Comparison of ENCODE assay signal across 22 cellular contexts in genomic region chr10:43117777-43118583, GRCh38.
"Had no signal": no experiment of that assay in that cellular context is flagged by ENCODE, and none has a peak within 500 bp of the region (broad histone marks: within the 10 kb centered on the region; RNA-seq: fewer than 3 reads in every experiment).

No MANE protein-coding gene starts in this region.

- FAIRE-seq: endometrium, frontal cortex, keratinocyte had no signal

- H3K27me3 ChIP-seq: brain microvascular endothelial cell, left lung, neutrophil, thyroid gland, uterus had no signal

- DNase-seq: activated CD4-positive, alpha-beta T cell treated with anti-CD3 and anti-CD28 coated beads for 4 hours; activated CD8-positive, alpha-beta memory T cell treated with anti-CD3 and anti-CD28 coated beads, Interleukin-2, amount 50 U/mL, for 48 hours; activated CD8-positive, alpha-beta T cell treated with anti-CD3 and anti-CD28 coated beads, Interleukin-2, amount 10 ng/mL, durations not matched to agents 7 days and 5 days; activated naive CD4-positive, alpha-beta T cell; brain microvascular endothelial cell; mammary epithelial cell; naive B cell; stimulated activated CD4-positive, alpha-beta T cell treated with anti-CD3 and anti-CD28 coated beads, Interleukin-12 subunit alpha, Interleukin-12 subunit beta, amount 100 ng/mL, for 4 hours; stimulated activated CD4-positive, alpha-beta T cell treated with anti-CD3 and anti-CD28 coated beads, Interleukin-1b, Interleukin-23, amount 100 ng/mL, for 48 hours; stimulated activated CD8-positive, alpha-beta memory T cell treated with anti-CD3 and anti-CD28 coated beads, Interleukin-4, amount 100 ng/mL, for 48 hours; stimulated activated naive CD4-positive, alpha-beta T cell treated with Interleukin-2 at 50 U/mL for 16 hours; SW 1271; thyroid gland; uterus had no signal

- H3K27me3 Mint-ChIP-seq: central memory CD8-positive, alpha-beta T cell; naive B cell had no signal

- H3K4me3 ChIP-seq: coronary artery, left lung, thyroid gland, uterus had no signal

- H3K36me3 ChIP-seq: brain microvascular endothelial cell, left lung, neutrophil, thyroid gland, uterus had no signal

- H3K4me1 Mint-ChIP-seq: WTC11 had no signal

- H3K27ac Mint-ChIP-seq: WTC11 had no signal

- ATAC-seq: activated CD8-positive, alpha-beta T cell treated with anti-CD3 and anti-CD28 coated beads, Interleukin-2, amount 10 ng/mL, durations not matched to agents 7 days and 5 days; left lung; WTC11 had no signal

- H3K36me3 Mint-ChIP-seq: naive B cell, WTC11 had no signal

- H3K4me3 Mint-ChIP-seq: activated CD8-positive, alpha-beta T cell treated with anti-CD3 and anti-CD28 coated beads, Interleukin-2, amount 10 ng/mL, durations not matched to agents 7 days and 5 days; central memory CD8-positive, alpha-beta T cell; naive B cell; WTC11 had no signal

- H3K9me3 Mint-ChIP-seq: central memory CD8-positive, alpha-beta T cell; naive B cell; WTC11 had no signal
